9 cellular contexts compared by ENCODE assay signal in the genomic region with DNA sequence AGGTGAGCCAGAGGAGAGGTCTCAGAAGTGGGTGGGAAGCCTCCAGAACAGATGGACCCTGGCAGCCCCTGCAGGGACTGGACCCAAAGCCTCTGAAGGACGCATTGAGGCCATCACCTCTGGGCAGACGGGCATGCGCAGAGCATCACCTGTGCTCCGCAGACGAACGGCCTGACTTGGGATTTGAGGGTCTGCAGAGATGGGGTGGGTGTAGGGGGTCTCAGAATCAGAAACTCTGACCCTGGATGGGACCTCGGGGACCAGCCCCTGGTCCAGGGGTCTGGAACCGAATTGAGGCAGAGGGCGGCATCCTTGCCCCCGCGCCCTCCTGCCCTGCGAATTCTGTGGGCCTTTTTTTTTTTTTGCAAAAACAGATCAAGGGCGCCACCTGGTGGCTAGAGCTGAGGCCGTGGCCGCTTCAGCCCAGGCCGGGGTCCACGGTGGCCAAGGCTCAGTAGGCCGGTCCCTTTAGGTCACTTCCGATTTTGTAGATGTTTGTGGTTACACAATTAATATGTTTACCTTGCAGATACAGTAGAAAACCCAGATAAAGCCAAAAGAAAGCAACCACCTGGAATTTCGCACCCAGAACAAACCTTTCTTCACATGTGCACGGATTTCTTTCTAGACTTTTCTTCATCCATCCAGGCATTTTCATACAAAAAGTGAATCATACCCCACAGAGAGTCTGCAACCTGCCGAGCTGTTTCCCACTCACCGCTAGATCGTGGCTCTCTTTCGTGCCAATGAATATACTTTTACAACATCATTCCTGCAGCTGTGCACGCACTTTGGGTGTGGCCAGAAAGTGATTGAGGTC. TPM values are rescaled to one million over a fixed set of nuclear protein-coding genes. Genes with fewer than 3 reads are reported as not detected.
DNase-seq lines count a peak whose midpoint lies in the region; ATAC-seq, FAIRE-seq and TF ChIP-seq lines count a peak whose summit lies in the region.
"Had no signal": no experiment of that assay in that cellular context is flagged by ENCODE, and none has a peak within 500 bp of the region (broad histone marks: within the 10 kb centered on the region; RNA-seq: fewer than 3 reads in every experiment).

No MANE protein-coding gene starts in this region.

- intact Hi-C loops in dorsolateral prefrontal cortex (cut with DNase I) = loop anchor here (5.0 to 10.0 kb wide), 2 partner anchors 200 to 207 kb away; a partner anchor contains a TSS
- intact Hi-C loops in naive thymus-derived CD4-positive, alpha-beta T cell (cut with micrococcal nuclease) = loop anchor here (1.0 to 10.0 kb wide), 7 partner anchors 80 to 500 kb away; no protein-coding TSS in a partner anchor

- H3K4me1 ChIP-seq in Loucy (ENCODE audit: insufficient read depth, low read length, poor library complexity, severe bottlenecking) = no peaks in the 10 kb centered on the region
- peaks cover 3 to 4% of the 10 kb centered on the region in 2 donors for H3K4me1 ChIP-seq in naive thymus-derived CD4-positive, alpha-beta T cell (ENCODE audit: control insufficient read depth in 2 of 2, insufficient read depth in 2 of 2, low read length in 2 of 2)

- peaks cover 0 to 7% (median 4%) of the 10 kb centered on the region in 7 donors for H3K4me1 Mint-ChIP-seq in naive thymus-derived CD4-positive, alpha-beta T cell

- no peaks in the 10 kb centered on the region for H4K20me1 ChIP-seq in Loucy (ENCODE audit: insufficient read depth, low read length, poor library complexity, severe bottlenecking)

- no peak overlapping the region for H3K9ac ChIP-seq in Loucy (ENCODE audit: low read depth, low read length, poor library complexity, severe bottlenecking)

- H3F3A ChIP-seq in Loucy (ENCODE audit: low read depth) = no peaks in the 10 kb centered on the region

- peak; percentile 78 for DNase-seq in GM10248 (ENCODE audit: extremely low spot score)
- DNase-seq in activated CD4-positive, alpha-beta T cell treated with anti-CD3 and anti-CD28 coated beads for 48 hours = peak; percentile 70
- DNase-seq in dorsolateral prefrontal cortex = peak in 4 of 10 donors; percentile 24 to 58 (median 34)
- DNase-seq in naive thymus-derived CD4-positive, alpha-beta T cell = peak in 8 of 9 donors; percentile 27 to 69 (median 46)
- DNase-seq in urothelium cell line (ENCODE audit: low spot score) = peak; percentile 85

- H3K36me3 ChIP-seq in Loucy (ENCODE audit: insufficient read depth, low read length) = no peaks in the 10 kb centered on the region
- no peaks in the 10 kb centered on the region for H3K36me3 ChIP-seq in naive thymus-derived CD4-positive, alpha-beta T cell (ENCODE audit: control insufficient read depth in 2 of 3, insufficient read depth in 3 of 3, low read length in 3 of 3)

- peak overlapping the region in 3 of 9 donors; percentile 34 to 66 (median 46) for H3K27ac Mint-ChIP-seq in naive thymus-derived CD4-positive, alpha-beta T cell
- H3K27ac Mint-ChIP-seq: activated naive CD4-positive, alpha-beta T cell treated with anti-CD3 and anti-CD28 coated beads, Interleukin-2, amount 50 U/mL, for 24 hours had no signal

- H3K4me3 Mint-ChIP-seq in naive thymus-derived CD4-positive, alpha-beta T cell = no peak overlapping the region
- H3K4me3 Mint-ChIP-seq: activated naive CD4-positive, alpha-beta T cell treated with anti-CD3 and anti-CD28 coated beads, Interleukin-2, amount 50 U/mL, for 24 hours had no signal

- no peaks in the 10 kb centered on the region for H3K79me2 ChIP-seq in Loucy (ENCODE audit: insufficient read depth, low read length)

- H3K27me3 ChIP-seq in Loucy (ENCODE audit: insufficient read depth, low read length, poor library complexity, severe bottlenecking) (no peaks in the 10 kb centered on the region), dorsolateral prefrontal cortex (peaks cover 0 to 6% (median 0%) of the 10 kb centered on the region in 45 donors)
- H3K27me3 ChIP-seq in naive thymus-derived CD4-positive, alpha-beta T cell (ENCODE audit: control insufficient read depth in 2 of 2, insufficient read depth in 2 of 2, low read length in 2 of 2) = no peaks in the 10 kb centered on the region

- H3K4me3 ChIP-seq in Loucy (ENCODE audit: low read length, poor library complexity, severe bottlenecking) (no peak overlapping the region), dorsolateral prefrontal cortex (no peak overlapping the region)
- H3K4me3 ChIP-seq in naive thymus-derived CD4-positive, alpha-beta T cell (ENCODE audit: low read length) = no peak overlapping the region

- no peak overlapping the region for H3K4me2 ChIP-seq in Loucy (ENCODE audit: low read depth, low read length, poor library complexity, severe bottlenecking)

- TF ChIP-seq CTCF in GM10248 (IDR thresholded peaks at IDR 0.05; ENCODE audit: control extremely low read depth, extremely low read depth, low read depth, missing control alignments) = peak; percentile 67
- peak; percentile 90 for TF ChIP-seq CTCF in Loucy (conservative IDR thresholded peaks at IDR 0.05; ENCODE audit: low read length)
- TF ChIP-seq CTCF in dorsolateral prefrontal cortex (IDR thresholded peaks at IDR 0.05 in 54 of 56, conservative IDR thresholded peaks at IDR 0.05 in 2 of 56; ENCODE audit: low read depth in 1 of 56, partially characterized antibody in 56 of 56) = peak; percentile 82 to 99 (median 94)

- CTCF ChIA-PET in GM10248 (lab: Yijun Ruan, JAX) = interaction anchor here (0.6 to 10.8 kb wide), 16 partner anchors 12 to 1044 kb away, joined by 3 to 87 read pairs (median 4); no protein-coding TSS in a partner anchor
- CTCF ChIA-PET in naive thymus-derived CD4-positive, alpha-beta T cell (lab: Charles Lee) = interaction anchor here (0.6 to 2.4 kb wide), 6 partner anchors 33 to 1056 kb away, joined by 3 to 6 read pairs (median 5); no protein-coding TSS in a partner anchor

- FAIRE-seq in urothelium cell line (lab: Jason Lieb, UNC) = no peak

- POLR2A ChIA-PET in GM10248 (lab: Yijun Ruan, JAX) = no interaction called here
- POLR2A ChIA-PET in naive thymus-derived CD4-positive, alpha-beta T cell (lab: Charles Lee) = no interaction called here

- H2AFZ ChIP-seq in Loucy (ENCODE audit: low read length) = 0 out of 2 replicates have a peak overlapping the region, but pooled peaks have one; percentile 2

- H3K9me3 Mint-ChIP-seq in naive thymus-derived CD4-positive, alpha-beta T cell = no peaks in the 10 kb centered on the region
- H3K9me3 Mint-ChIP-seq: activated naive CD4-positive, alpha-beta T cell treated with anti-CD3 and anti-CD28 coated beads, Interleukin-2, amount 50 U/mL, for 24 hours had no signal

- peaks cover 0 to 24% (median 0%) of the 10 kb centered on the region in 5 donors for H3K27me3 Mint-ChIP-seq in naive thymus-derived CD4-positive, alpha-beta T cell
- H3K27me3 Mint-ChIP-seq: activated naive CD4-positive, alpha-beta T cell treated with anti-CD3 and anti-CD28 coated beads, Interleukin-2, amount 50 U/mL, for 24 hours had no signal

- H3K9me3 ChIP-seq in Loucy (ENCODE audit: insufficient read depth, low read depth, low read length) = no peaks in the 10 kb centered on the region
- H3K9me3 ChIP-seq in naive thymus-derived CD4-positive, alpha-beta T cell (ENCODE audit: control insufficient read depth in 2 of 3, low read length in 3 of 3) = no peaks in the 10 kb centered on the region

- H3K27ac ChIP-seq in dorsolateral prefrontal cortex = no peak overlapping the region
- H3K27ac ChIP-seq in naive thymus-derived CD4-positive, alpha-beta T cell (ENCODE audit: low read depth, low read length) = no peak overlapping the region

- ATAC-seq in naive thymus-derived CD4-positive, alpha-beta T cell = peak; percentile 47
- ATAC-seq in HG03460 (IDR thresholded peaks at IDR 0.05; ENCODE audit: unreplicated experiment) (no peak), GM21360 (IDR thresholded peaks at IDR 0.05; ENCODE audit: unreplicated experiment) (no peak)

- H3K9me2 ChIP-seq in Loucy (replicated peaks; ENCODE audit: low read depth, low read length) = no peaks in the 10 kb centered on the region

- H3K36me3 Mint-ChIP-seq in naive thymus-derived CD4-positive, alpha-beta T cell = no peaks in the 10 kb centered on the region
- H3K36me3 Mint-ChIP-seq: activated naive CD4-positive, alpha-beta T cell treated with anti-CD3 and anti-CD28 coated beads, Interleukin-2, amount 50 U/mL, for 24 hours had no signal

RNA-seq across cellular contexts. Expression of a gene that starts 25.9 kb away (rescaled TPM):
- total RNA-seq in dorsolateral prefrontal cortex = 1 to 10 TPM in 11 of 120 experiments, under 1 TPM in 22, not detected in 87; 0.20 to 2.4 (median 0.79) TPM
- 10 to 100 TPM in 4 of 5 experiments, 1 to 10 TPM in 1; 9.4 to 27.9 (median 14.2) TPM for total RNA-seq in naive thymus-derived CD4-positive, alpha-beta T cell
- polyA plus RNA-seq in naive thymus-derived CD4-positive, alpha-beta T cell = 1 to 10 TPM; 5.9 to 7.2 TPM

RNA-seq across cellular contexts. Expression of a gene that starts 33.4 kb away (rescaled TPM):
- 10 to 100 TPM in 6 of 120 experiments, 1 to 10 TPM in 83, under 1 TPM in 24, not detected in 7; 0.16 to 13.1 (median 2.9) TPM for total RNA-seq in dorsolateral prefrontal cortex
- total RNA-seq in naive thymus-derived CD4-positive, alpha-beta T cell = not detected
- not detected for polyA plus RNA-seq in naive thymus-derived CD4-positive, alpha-beta T cell
